In genomic region chr16:24957887-24958286, GRCh38 we compare ENCODE assay signal across 21 cellular contexts.
"Had no signal": no experiment of that assay in that cellular context is flagged by ENCODE, and none has a peak within 500 bp of the region (broad histone marks: within the 10 kb centered on the region; RNA-seq: fewer than 3 reads in every experiment).

No MANE protein-coding gene starts in this region.

- H3K9me3 Mint-ChIP-seq: activated naive CD4-positive, alpha-beta T cell treated with anti-CD3 and anti-CD28 coated beads, Interleukin-2, amount 50 U/mL, for 24 hours had no signal

- H3K4me3 Mint-ChIP-seq: activated CD4-positive, alpha-beta T cell treated with anti-CD3 and anti-CD28 coated beads, Interleukin-2, amount 10 ng/mL, durations not matched to agents 7 days and 5 days; activated CD8-positive, alpha-beta T cell treated with anti-CD3 and anti-CD28 coated beads, Interleukin-2, amount 10 ng/mL, durations not matched to agents 7 days and 5 days; activated naive CD4-positive, alpha-beta T cell treated with anti-CD3 and anti-CD28 coated beads, Interleukin-2, amount 50 U/mL, for 24 hours; activated T-cell treated with anti-CD3 and anti-CD28 coated beads, Interleukin-2, amount 50 U/mL, for 4 hours; mesothelial cell of epicardium; stimulated activated naive CD8-positive, alpha-beta T cell treated with anti-CD3 and anti-CD28 coated beads, Interleukin-15, amount 100 ng/mL, for 72 hours; type B pancreatic cell had no signal

- H3K27me3 ChIP-seq: adrenal gland, hepatocyte had no signal

- DNase-seq: activated CD4-positive, alpha-beta T cell treated with anti-CD3 and anti-CD28 coated beads, Interleukin-2, amount 10 ng/mL, durations not matched to agents 7 days and 5 days; activated CD8-positive, alpha-beta memory T cell treated with anti-CD3 and anti-CD28 coated beads, Interleukin-2, amount 50 U/mL, for 4 hours; activated CD8-positive, alpha-beta T cell treated with anti-CD3 and anti-CD28 coated beads, Interleukin-2, amount 10 ng/mL, durations not matched to agents 7 days and 5 days; activated effector memory CD4-positive, alpha-beta T cell treated with anti-CD3 and anti-CD28 coated beads, Interleukin-2, amount 50 U/mL, for 16 hours; activated T-cell treated with anti-CD3 and anti-CD28 coated beads, Interleukin-2, amount 50 U/mL, for 4 hours; effector memory CD4-positive, alpha-beta T cell; foreskin fibroblast; occipital lobe; retina; SK-N-SH; stimulated activated CD4-positive, alpha-beta T cell treated with anti-CD3 and anti-CD28 coated beads, Interleukin-2, amount 100 ng/mL, for 24 hours; stimulated activated naive CD8-positive, alpha-beta T cell treated with anti-CD3 and anti-CD28 coated beads, Interleukin-15, amount 100 ng/mL, for 72 hours; T1000 had no signal

- H3K27ac ChIP-seq: adrenal gland, epithelial cell of prostate, hepatocyte had no signal

- H3K4me1 Mint-ChIP-seq: activated CD4-positive, alpha-beta T cell treated with anti-CD3 and anti-CD28 coated beads, Interleukin-2, amount 10 ng/mL, durations not matched to agents 7 days and 5 days; activated naive CD4-positive, alpha-beta T cell treated with anti-CD3 and anti-CD28 coated beads, Interleukin-2, amount 50 U/mL, for 24 hours; mesothelial cell of epicardium; stimulated activated naive CD8-positive, alpha-beta T cell treated with anti-CD3 and anti-CD28 coated beads, Interleukin-15, amount 100 ng/mL, for 72 hours had no signal

- H3K4me2 ChIP-seq: hepatocyte, SK-N-SH had no signal

- H3K4me1 ChIP-seq: adrenal gland had no signal

- H3K9me2 ChIP-seq: SK-N-SH had no signal

- H3K4me3 ChIP-seq: adrenal gland, hepatocyte, lung had no signal

- H3K27me3 Mint-ChIP-seq: activated CD4-positive, alpha-beta T cell treated with anti-CD3 and anti-CD28 coated beads, Interleukin-2, amount 10 ng/mL, durations not matched to agents 7 days and 5 days; activated naive CD4-positive, alpha-beta T cell treated with anti-CD3 and anti-CD28 coated beads, Interleukin-2, amount 50 U/mL, for 24 hours; stimulated activated naive CD8-positive, alpha-beta T cell treated with anti-CD3 and anti-CD28 coated beads, Interleukin-15, amount 100 ng/mL, for 72 hours; type B pancreatic cell had no signal

- H3K27ac Mint-ChIP-seq: activated CD4-positive, alpha-beta T cell treated with anti-CD3 and anti-CD28 coated beads, Interleukin-2, amount 10 ng/mL, durations not matched to agents 7 days and 5 days; mesothelial cell of epicardium; type B pancreatic cell had no signal

- H2AFZ ChIP-seq: hepatocyte had no signal

- H3K79me2 ChIP-seq: hepatocyte had no signal

- ATAC-seq: activated CD4-positive, CD25-positive, alpha-beta regulatory T cell treated with anti-CD3 and anti-CD28 coated beads, Interleukin-2, amount 50 U/mL, for 24 hours; activated CD8-positive, alpha-beta T cell treated with anti-CD3 and anti-CD28 coated beads, Interleukin-2, amount 10 ng/mL, durations not matched to agents 7 days and 5 days; activated T-cell treated with anti-CD3 and anti-CD28 coated beads, Interleukin-2, amount 50 U/mL, for 4 hours; stimulated activated naive CD8-positive, alpha-beta T cell treated with anti-CD3 and anti-CD28 coated beads, Interleukin-15, amount 100 ng/mL, for 72 hours had no signal

- H3K9ac ChIP-seq: SK-N-SH had no signal
